ENCODE assay signal across 8 cellular contexts in genomic region chr5:149271717-149272558, GRCh38. TPM values are rescaled to one million over a fixed set of nuclear protein-coding genes. Genes with fewer than 3 reads are reported as not detected.
DNase-seq lines count a peak whose midpoint lies in the region; ATAC-seq and TF ChIP-seq lines count a peak whose summit lies in the region.

TSS of gene AFAP1L1 (plus strand) at chr5:149271859. CDS start at chr5:149271969, 110 bp downstream.

- peaks cover 11% of the 10 kb centered on the region for H3K4me1 ChIP-seq in iPS-18a (ENCODE audit: control insufficient read depth, low read depth, low read length)

- no peak within 1 kb of the TSS for H3K9ac ChIP-seq in iPS-18a (ENCODE audit: low read length)

- DNase-seq in 8988T, result peak; percentile 63
- peak; percentile 43 for DNase-seq in G401 (ENCODE audit: low spot score)
- DNase-seq in RWPE1 (ENCODE audit: low spot score), result peak; percentile 81
- peak; percentile 49 to 61 for DNase-seq in cardiac fibroblast (ENCODE audit: low read depth in 2 of 2)
- peak; percentile 40 for DNase-seq in putamen (ENCODE audit: low spot score)
- DNase-seq in GM19240 (ENCODE audit: insufficient read length, low spot score), result no peak

- H3K9me3 ChIP-seq in iPS-18a (ENCODE audit: control insufficient read depth, low read depth, low read length), result no peaks in the 10 kb centered on the region

- CTCF ChIA-PET in RWPE1 (lab: Yijun Ruan, JAX), result interaction anchor here (0.6 to 1.1 kb wide), 5 partner anchors 45 to 477 kb away, joined by 3 to 6 read pairs (median 3); no protein-coding TSS in a partner anchor

- no peak for ATAC-seq in HG02763 (IDR thresholded peaks at IDR 0.05; ENCODE audit: unreplicated experiment)

- TF ChIP-seq CTCF in RWPE1 (conservative IDR thresholded peaks at IDR 0.05; ENCODE audit: low read depth) (no peak), cardiac fibroblast (IDR thresholded peaks at IDR 0.05; ENCODE audit: low read depth, low read length) (no peak)

- H3K27me3 ChIP-seq in iPS-18a (ENCODE audit: control insufficient read depth, insufficient read depth, low read length), result peaks cover 41% of the 10 kb centered on the region

- H3K36me3 ChIP-seq in iPS-18a (ENCODE audit: control insufficient read depth, low read depth, low read length), result no peaks in the 10 kb centered on the region

- POLR2A ChIA-PET in RWPE1 (lab: Yijun Ruan, JAX; ENCODE audit: low non-redundant PET), result no interaction called here

- H3K27ac ChIP-seq in RWPE1, result peak within 1 kb of the TSS; percentile 91
- H3K27ac ChIP-seq in iPS-18a (ENCODE audit: low read length), result no peak within 1 kb of the TSS

- H3K4me3 ChIP-seq in cardiac fibroblast (replicated peaks in 1 of 2; ENCODE audit: low read depth in 2 of 2, low read length in 2 of 2), result peak within 1 kb of the TSS; percentile 68 to 82
- peak within 1 kb of the TSS; percentile 80 for H3K4me3 ChIP-seq in iPS-18a (ENCODE audit: low read length)

- in situ Hi-C loops in G401 (cut with HindIII; ENCODE audit: low sequenced_read_pairs), result no loop called here

RNA-seq across cellular contexts. Expression of gene AFAP1L1, which starts in this region (rescaled TPM):
- 0.12 and 0.14 TPM in 2 replicates for total RNA-seq in G401 (2014; rRNA removed; shearing (Covaris generic))

Comparison
In these comparisons a context has a peak if more than half of its experiments do, and no peak if none do; other contexts are left out.
1. Peak in DNase-seq in G401; RNA of the gene not detected or under 1 TPM.